Comparison of ENCODE assay signal across 1 cellular context in the genomic region with DNA sequence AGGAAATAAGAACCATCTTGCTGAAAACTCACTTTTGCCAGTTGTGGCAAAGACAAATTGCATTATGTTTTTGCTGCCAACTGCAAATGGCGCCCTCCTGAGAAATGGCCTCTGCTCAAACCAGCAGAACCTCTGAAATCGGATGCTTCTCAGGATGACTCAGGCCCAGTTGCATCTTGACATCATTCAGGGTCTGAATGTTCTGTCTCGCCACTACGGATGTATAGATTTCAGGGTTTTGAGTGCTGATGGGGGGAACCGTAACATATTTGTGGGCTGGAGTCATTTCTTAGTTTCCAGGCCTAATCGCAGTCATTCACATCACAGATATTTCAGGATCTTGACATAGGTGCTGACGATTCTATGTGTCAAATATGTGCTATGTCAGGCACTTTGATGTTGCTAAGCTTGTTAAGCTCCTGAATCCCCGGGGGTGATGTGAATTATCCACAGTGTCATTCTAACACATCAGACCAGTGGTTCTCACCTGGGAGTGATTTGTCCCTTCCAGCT.
TF ChIP-seq lines count a peak whose summit lies in the region.

No MANE protein-coding gene starts in this region.

TF ChIP-seq in HEK293, 187 proteins besides CTCF, POLR2A, EP300 and RAD21 (continued from another document):
- TF ChIP-seq, protein P1, sequence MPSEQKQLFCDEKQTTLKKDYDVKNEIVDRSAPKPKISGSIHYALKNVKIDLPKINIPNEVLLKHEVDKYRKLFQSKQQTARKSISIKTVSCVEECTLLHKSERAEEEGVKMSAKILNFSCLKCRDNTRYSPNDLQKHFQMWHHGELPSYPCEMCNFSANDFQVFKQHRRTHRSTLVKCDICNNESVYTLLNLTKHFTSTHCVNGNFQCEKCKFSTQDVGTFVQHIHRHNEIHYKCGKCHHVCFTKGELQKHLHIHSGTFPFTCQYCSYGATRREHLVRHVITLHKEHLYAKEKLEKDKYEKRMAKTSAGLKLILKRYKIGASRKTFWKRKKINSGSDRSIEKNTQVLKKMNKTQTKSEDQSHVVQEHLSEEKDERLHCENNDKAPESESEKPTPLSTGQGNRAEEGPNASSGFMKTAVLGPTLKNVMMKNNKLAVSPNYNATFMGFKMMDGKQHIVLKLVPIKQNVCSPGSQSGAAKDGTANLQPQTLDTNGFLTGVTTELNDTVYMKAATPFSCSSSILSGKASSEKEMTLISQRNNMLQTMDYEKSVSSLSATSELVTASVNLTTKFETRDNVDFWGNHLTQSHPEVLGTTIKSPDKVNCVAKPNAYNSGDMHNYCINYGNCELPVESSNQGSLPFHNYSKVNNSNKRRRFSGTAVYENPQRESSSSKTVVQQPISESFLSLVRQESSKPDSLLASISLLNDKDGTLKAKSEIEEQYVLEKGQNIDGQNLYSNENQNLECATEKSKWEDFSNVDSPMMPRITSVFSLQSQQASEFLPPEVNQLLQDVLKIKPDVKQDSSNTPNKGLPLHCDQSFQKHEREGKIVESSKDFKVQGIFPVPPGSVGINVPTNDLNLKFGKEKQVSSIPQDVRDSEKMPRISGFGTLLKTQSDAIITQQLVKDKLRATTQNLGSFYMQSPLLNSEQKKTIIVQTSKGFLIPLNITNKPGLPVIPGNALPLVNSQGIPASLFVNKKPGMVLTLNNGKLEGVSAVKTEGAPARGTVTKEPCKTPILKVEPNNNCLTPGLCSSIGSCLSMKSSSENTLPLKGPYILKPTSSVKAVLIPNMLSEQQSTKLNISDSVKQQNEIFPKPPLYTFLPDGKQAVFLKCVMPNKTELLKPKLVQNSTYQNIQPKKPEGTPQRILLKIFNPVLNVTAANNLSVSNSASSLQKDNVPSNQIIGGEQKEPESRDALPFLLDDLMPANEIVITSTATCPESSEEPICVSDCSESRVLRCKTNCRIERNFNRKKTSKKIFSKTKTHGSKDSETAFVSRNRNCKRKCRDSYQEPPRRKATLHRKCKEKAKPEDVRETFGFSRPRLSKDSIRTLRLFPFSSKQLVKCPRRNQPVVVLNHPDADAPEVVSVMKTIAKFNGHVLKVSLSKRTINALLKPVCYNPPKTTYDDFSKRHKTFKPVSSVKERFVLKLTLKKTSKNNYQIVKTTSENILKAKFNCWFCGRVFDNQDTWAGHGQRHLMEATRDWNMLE (tag by site-specific recombination; conservative IDR thresholded peaks at IDR 0.05; ENCODE audit: low read depth) = no peak
- TF ChIP-seq, protein P2, sequence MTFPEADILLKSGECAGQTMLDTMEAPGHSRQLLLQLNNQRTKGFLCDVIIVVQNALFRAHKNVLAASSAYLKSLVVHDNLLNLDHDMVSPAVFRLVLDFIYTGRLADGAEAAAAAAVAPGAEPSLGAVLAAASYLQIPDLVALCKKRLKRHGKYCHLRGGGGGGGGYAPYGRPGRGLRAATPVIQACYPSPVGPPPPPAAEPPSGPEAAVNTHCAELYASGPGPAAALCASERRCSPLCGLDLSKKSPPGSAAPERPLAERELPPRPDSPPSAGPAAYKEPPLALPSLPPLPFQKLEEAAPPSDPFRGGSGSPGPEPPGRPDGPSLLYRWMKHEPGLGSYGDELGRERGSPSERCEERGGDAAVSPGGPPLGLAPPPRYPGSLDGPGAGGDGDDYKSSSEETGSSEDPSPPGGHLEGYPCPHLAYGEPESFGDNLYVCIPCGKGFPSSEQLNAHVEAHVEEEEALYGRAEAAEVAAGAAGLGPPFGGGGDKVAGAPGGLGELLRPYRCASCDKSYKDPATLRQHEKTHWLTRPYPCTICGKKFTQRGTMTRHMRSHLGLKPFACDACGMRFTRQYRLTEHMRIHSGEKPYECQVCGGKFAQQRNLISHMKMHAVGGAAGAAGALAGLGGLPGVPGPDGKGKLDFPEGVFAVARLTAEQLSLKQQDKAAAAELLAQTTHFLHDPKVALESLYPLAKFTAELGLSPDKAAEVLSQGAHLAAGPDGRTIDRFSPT (tag by site-specific recombination; IDR thresholded peaks at IDR 0.05) = peak; percentile 52
- no peak for TF ChIP-seq YY1 (tag by site-specific recombination; IDR thresholded peaks at IDR 0.05)
- no peak for TF ChIP-seq ZNF658 (tag by site-specific recombination; IDR thresholded peaks at IDR 0.05)
- no peak for TF ChIP-seq ZNF558 (tag by site-specific recombination; IDR thresholded peaks at IDR 0.05)
- peak; percentile 96 for TF ChIP-seq ZNF629 (tag by site-specific recombination; IDR thresholded peaks at IDR 0.05)
- TF ChIP-seq, protein P3, sequence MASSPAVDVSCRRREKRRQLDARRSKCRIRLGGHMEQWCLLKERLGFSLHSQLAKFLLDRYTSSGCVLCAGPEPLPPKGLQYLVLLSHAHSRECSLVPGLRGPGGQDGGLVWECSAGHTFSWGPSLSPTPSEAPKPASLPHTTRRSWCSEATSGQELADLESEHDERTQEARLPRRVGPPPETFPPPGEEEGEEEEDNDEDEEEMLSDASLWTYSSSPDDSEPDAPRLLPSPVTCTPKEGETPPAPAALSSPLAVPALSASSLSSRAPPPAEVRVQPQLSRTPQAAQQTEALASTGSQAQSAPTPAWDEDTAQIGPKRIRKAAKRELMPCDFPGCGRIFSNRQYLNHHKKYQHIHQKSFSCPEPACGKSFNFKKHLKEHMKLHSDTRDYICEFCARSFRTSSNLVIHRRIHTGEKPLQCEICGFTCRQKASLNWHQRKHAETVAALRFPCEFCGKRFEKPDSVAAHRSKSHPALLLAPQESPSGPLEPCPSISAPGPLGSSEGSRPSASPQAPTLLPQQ (tag by site-specific recombination; IDR thresholded peaks at IDR 0.05) = 0 out of 2 replicates have a peak, but pooled peaks have one; percentile 41
- TF ChIP-seq OSR2 (tag by site-specific recombination; IDR thresholded peaks at IDR 0.05) = 0 out of 2 replicates have a peak, but pooled peaks have one; percentile 22
- TF ChIP-seq ZEB2 (tag by site-specific recombination; IDR thresholded peaks at IDR 0.05) = 0 out of 2 replicates have a peak, but pooled peaks have one; percentile 64
- no peak for TF ChIP-seq ZNF10 (tag by site-specific recombination; IDR thresholded peaks at IDR 0.05)
- TF ChIP-seq, protein P4, sequence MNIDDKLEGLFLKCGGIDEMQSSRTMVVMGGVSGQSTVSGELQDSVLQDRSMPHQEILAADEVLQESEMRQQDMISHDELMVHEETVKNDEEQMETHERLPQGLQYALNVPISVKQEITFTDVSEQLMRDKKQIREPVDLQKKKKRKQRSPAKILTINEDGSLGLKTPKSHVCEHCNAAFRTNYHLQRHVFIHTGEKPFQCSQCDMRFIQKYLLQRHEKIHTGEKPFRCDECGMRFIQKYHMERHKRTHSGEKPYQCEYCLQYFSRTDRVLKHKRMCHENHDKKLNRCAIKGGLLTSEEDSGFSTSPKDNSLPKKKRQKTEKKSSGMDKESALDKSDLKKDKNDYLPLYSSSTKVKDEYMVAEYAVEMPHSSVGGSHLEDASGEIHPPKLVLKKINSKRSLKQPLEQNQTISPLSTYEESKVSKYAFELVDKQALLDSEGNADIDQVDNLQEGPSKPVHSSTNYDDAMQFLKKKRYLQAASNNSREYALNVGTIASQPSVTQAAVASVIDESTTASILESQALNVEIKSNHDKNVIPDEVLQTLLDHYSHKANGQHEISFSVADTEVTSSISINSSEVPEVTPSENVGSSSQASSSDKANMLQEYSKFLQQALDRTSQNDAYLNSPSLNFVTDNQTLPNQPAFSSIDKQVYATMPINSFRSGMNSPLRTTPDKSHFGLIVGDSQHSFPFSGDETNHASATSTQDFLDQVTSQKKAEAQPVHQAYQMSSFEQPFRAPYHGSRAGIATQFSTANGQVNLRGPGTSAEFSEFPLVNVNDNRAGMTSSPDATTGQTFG (tag by site-specific recombination; IDR thresholded peaks at IDR 0.05; ENCODE audit: borderline replicate concordance) = no peak
- no peak for TF ChIP-seq ZNF324 (tag by site-specific recombination; IDR thresholded peaks at IDR 0.05)
- TF ChIP-seq GFI1B (tag by site-specific recombination; IDR thresholded peaks at IDR 0.05) = no peak
- no peak for TF ChIP-seq ZNF843 (tag by site-specific recombination; IDR thresholded peaks at IDR 0.05)
- TF ChIP-seq, protein P5, sequence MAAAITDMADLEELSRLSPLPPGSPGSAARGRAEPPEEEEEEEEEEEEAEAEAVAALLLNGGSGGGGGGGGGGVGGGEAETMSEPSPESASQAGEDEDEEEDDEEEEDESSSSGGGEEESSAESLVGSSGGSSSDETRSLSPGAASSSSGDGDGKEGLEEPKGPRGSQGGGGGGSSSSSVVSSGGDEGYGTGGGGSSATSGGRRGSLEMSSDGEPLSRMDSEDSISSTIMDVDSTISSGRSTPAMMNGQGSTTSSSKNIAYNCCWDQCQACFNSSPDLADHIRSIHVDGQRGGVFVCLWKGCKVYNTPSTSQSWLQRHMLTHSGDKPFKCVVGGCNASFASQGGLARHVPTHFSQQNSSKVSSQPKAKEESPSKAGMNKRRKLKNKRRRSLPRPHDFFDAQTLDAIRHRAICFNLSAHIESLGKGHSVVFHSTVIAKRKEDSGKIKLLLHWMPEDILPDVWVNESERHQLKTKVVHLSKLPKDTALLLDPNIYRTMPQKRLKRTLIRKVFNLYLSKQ (tag by site-specific recombination; IDR thresholded peaks at IDR 0.05; ENCODE audit: borderline replicate concordance) = no peak
- TF ChIP-seq ZNF785 (tag by site-specific recombination; IDR thresholded peaks at IDR 0.05) = no peak
- TF ChIP-seq, protein P6, sequence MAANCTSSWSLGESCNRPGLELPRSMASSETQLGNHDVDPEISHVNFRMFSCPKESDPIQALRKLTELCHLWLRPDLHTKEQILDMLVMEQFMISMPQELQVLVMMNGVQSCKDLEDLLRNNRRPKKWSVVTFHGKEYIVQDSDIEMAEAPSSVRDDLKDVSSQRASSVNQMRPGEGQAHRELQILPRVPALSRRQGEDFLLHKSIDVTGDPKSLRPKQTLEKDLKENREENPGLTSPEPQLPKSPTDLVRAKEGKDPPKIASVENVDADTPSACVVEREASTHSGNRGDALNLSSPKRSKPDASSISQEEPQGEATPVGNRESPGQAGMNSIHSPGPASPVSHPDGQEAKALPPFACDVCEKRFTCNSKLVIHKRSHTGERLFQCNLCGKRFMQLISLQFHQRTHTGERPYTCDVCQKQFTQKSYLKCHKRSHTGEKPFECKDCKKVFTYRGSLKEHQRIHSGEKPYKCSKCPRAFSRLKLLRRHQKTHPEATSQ (tag by site-specific recombination; IDR thresholded peaks at IDR 0.05) = no peak
- TF ChIP-seq ZNF48 (tag by site-specific recombination; IDR thresholded peaks at IDR 0.05) = no peak
- TF ChIP-seq, protein P7, sequence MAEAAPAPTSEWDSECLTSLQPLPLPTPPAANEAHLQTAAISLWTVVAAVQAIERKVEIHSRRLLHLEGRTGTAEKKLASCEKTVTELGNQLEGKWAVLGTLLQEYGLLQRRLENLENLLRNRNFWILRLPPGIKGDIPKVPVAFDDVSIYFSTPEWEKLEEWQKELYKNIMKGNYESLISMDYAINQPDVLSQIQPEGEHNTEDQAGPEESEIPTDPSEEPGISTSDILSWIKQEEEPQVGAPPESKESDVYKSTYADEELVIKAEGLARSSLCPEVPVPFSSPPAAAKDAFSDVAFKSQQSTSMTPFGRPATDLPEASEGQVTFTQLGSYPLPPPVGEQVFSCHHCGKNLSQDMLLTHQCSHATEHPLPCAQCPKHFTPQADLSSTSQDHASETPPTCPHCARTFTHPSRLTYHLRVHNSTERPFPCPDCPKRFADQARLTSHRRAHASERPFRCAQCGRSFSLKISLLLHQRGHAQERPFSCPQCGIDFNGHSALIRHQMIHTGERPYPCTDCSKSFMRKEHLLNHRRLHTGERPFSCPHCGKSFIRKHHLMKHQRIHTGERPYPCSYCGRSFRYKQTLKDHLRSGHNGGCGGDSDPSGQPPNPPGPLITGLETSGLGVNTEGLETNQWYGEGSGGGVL (tag by site-specific recombination; IDR thresholded peaks at IDR 0.05) = peak; percentile 65
- no peak for TF ChIP-seq ZNF664 (tag by site-specific recombination; IDR thresholded peaks at IDR 0.05)
- peak; percentile 94 for TF ChIP-seq ZNF600 (tag by site-specific recombination; IDR thresholded peaks at IDR 0.05)
- TF ChIP-seq ZNF223 (tag by site-specific recombination; IDR thresholded peaks at IDR 0.05) = no peak
- TF ChIP-seq ZNF501 (tag by site-specific recombination; IDR thresholded peaks at IDR 0.05) = no peak
- TF ChIP-seq, protein P8, sequence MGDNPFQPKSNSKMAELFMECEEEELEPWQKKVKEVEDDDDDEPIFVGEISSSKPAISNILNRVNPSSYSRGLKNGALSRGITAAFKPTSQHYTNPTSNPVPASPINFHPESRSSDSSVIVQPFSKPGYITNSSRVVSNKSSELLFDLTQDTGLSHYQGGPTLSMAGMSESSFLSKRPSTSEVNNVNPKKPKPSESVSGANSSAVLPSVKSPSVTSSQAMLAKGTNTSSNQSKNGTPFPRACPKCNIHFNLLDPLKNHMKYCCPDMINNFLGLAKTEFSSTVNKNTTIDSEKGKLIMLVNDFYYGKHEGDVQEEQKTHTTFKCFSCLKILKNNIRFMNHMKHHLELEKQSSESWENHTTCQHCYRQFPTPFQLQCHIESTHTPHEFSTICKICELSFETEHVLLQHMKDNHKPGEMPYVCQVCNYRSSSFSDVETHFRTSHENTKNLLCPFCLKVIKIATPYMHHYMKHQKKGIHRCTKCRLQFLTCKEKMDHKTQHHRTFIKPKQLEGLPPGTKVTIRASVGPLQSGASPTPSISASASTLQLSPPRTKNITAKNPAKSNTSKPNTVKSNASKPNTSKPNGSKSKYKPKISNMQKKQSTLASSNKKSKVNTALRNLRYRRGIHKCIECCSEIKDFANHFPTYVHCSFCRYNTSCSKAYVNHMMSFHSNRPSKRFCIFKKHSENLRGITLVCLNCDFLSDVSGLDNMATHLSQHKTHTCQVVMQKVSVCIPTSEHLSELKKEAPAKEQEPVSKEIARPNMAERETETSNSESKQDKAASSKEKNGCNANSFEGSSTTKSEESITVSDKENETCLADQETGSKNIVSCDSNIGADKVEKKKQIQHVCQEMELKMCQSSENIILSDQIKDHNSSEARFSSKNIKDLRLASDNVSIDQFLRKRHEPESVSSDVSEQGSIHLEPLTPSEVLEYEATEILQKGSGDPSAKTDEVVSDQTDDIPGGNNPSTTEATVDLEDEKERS (tag by site-specific recombination; IDR thresholded peaks at IDR 0.05) = 0 out of 2 replicates have a peak, but pooled peaks have one; percentile 36
- TF ChIP-seq FEZF1 (tag by site-specific recombination; IDR thresholded peaks at IDR 0.05) = peak; percentile 98
- no peak for TF ChIP-seq HOXA7 (CRISPR knock-in tag; IDR thresholded peaks at IDR 0.05; ENCODE audit: borderline replicate concordance)
- TF ChIP-seq ZNF184 (tag by site-specific recombination; IDR thresholded peaks at IDR 0.05) = peak; percentile 69; the same call in 1 of the 2 replicates
- no peak for TF ChIP-seq ZNF133 (tag by site-specific recombination; IDR thresholded peaks at IDR 0.05)
